20 cellular contexts compared by ENCODE assay signal in genomic region chr6:159233365-159234101, GRCh38.
A peak's percentile ranks its signal among the peaks of the same experiment; 100 is the strongest.
DNase-seq lines count a peak whose midpoint lies in the region; ATAC-seq and TF ChIP-seq lines count a peak whose summit lies in the region.
"Had no signal": no experiment of that assay in that cellular context is flagged by ENCODE, and none has a peak within 500 bp of the region (broad histone marks: within the 10 kb centered on the region; RNA-seq: fewer than 3 reads in every experiment).

No MANE protein-coding gene starts in this region.

- in situ Hi-C loops in G401 (cut with HindIII; ENCODE audit: low sequenced_read_pairs), result no loop called here

- H3K4me3 ChIP-seq in ectodermal cell (ENCODE audit: insufficient read depth, low read depth, low read length) (peak overlapping the region; percentile 30), retinal pigment epithelial cell (ENCODE audit: low read length) (no peak overlapping the region)
- H3K4me3 ChIP-seq: Peyer's patch had no signal

- no peaks in the 10 kb centered on the region for H3K9me3 ChIP-seq in ectodermal cell (ENCODE audit: control insufficient read depth, low read length)

- H3K27me3 ChIP-seq in ectodermal cell (ENCODE audit: control insufficient read depth, insufficient read depth, low read length, poor library complexity, severe bottlenecking), result peaks cover 53% of the 10 kb centered on the region
- H3K27me3 ChIP-seq: Peyer's patch had no signal

- peak; percentile 19 for TF ChIP-seq CTCF in retinal pigment epithelial cell (conservative IDR thresholded peaks at IDR 0.05; ENCODE audit: low read depth, low read length)

- DNase-seq in DMS 273 (lab: John Stamatoyannopoulos, UW; ENCODE audit: unreplicated experiment) (peak; percentile 68), DMS 273 treated with DMSO at 0.1 percent for 48 hours (lab: John Stamatoyannopoulos, UW) (no peak), left lobe of liver (ENCODE audit: low spot score) (no peak), retinal pigment epithelial cell (ENCODE audit: low read depth) (no peak), G401 (ENCODE audit: low spot score) (no peak)
- DNase-seq: C1 segment of cervical spinal cord; cerebellar nuclear complex; DMS79 treated with DMSO at 0.1 percent for 48 hours; erythroblast; NCI-H1105; NCI-H510A treated with DMSO at 0.1 percent for 48 hours; Peyer's patch; right cardiac atrium; stimulated activated CD4-positive, alpha-beta T cell treated with anti-CD3 and anti-CD28 coated beads, Interleukin-4, amount 100 ng/mL, for 1 hour; T-helper 17 cell had no signal

- no peaks in the 10 kb centered on the region for H3K4me1 ChIP-seq in ectodermal cell (ENCODE audit: control insufficient read depth, insufficient read depth, low read length)
- H3K4me1 ChIP-seq: Peyer's patch had no signal

- no peak overlapping the region for H3K27ac ChIP-seq in ectodermal cell (ENCODE audit: insufficient read depth, low read depth, low read length, poor library complexity, severe bottlenecking)
- H3K27ac ChIP-seq: 22Rv1, Peyer's patch had no signal

- H3K36me3 ChIP-seq in ectodermal cell (ENCODE audit: control insufficient read depth, insufficient read depth, low read length), result no peaks in the 10 kb centered on the region
- H3K36me3 ChIP-seq: Peyer's patch had no signal

- ATAC-seq in left lobe of liver, result peak; percentile 76
- no peak for ATAC-seq in GM18858 (IDR thresholded peaks at IDR 0.05; ENCODE audit: unreplicated experiment)
- no peak for ATAC-seq in HG03565 (IDR thresholded peaks at IDR 0.05; ENCODE audit: unreplicated experiment)
- ATAC-seq: activated naive CD4-positive, alpha-beta T cell treated with anti-CD3 and anti-CD28 coated beads, Interleukin-2, amount 50 U/mL, for 72 hours; T-helper 17 cell had no signal

- WGBS in ectodermal cell, 2 experiments, result 18 to 19% methylated on average over 66 of the region's 66 CpGs
